ENCODE assay signal across 8 cellular contexts in genomic region chr17:1108810-1109605, GRCh38.
DNase-seq lines count a peak whose midpoint lies in the region; ATAC-seq, FAIRE-seq and TF ChIP-seq lines count a peak whose summit lies in the region.

No MANE protein-coding gene starts in this region.

- TF ChIP-seq CTCF in BJ (IDR thresholded peaks at IDR 0.05; ENCODE audit: insufficient read depth, low read depth, low read length) (no peak), glutamatergic neuron (IDR thresholded peaks at IDR 0.05; ENCODE audit: partially characterized antibody, unreplicated experiment) (no peak)

- peak overlapping the region; percentile 94 for H3K4ac ChIP-seq in trophoblast cell (ENCODE audit: low read depth, low read length)

- H3K9ac ChIP-seq in GM23248 (peak overlapping the region; percentile 79), trophoblast cell (ENCODE audit: low read length) (peak overlapping the region; percentile 80)

- H3K27ac Mint-ChIP-seq in glutamatergic neuron (ENCODE audit: unreplicated experiment) = no peak overlapping the region

- H3K9me2 ChIP-seq in GM23248 (ENCODE audit: insufficient read depth) = no peaks in the 10 kb centered on the region

- POLR2A ChIA-PET in BJ (lab: Charles Lee) = no interaction called here

- H2AFZ ChIP-seq in GM23248 = peak overlapping the region; percentile 79
- peak overlapping the region; percentile 90 for H2AFZ ChIP-seq in trophoblast cell (ENCODE audit: insufficient read depth, low read length, poor library complexity)

- peak overlapping the region; percentile 97 for H3K14ac ChIP-seq in trophoblast cell (ENCODE audit: low read length)

- H3K23ac ChIP-seq in trophoblast cell (ENCODE audit: low read length) = no peak overlapping the region

- peak overlapping the region; percentile 93 for H3K18ac ChIP-seq in trophoblast cell (ENCODE audit: low read length)

- peak overlapping the region; percentile 47 for H2BK12ac ChIP-seq in trophoblast cell (ENCODE audit: low read length)

- no peaks in the 10 kb centered on the region for H4K20me1 ChIP-seq in GM23248 (ENCODE audit: insufficient read depth)

- peak overlapping the region; percentile 83 for H3K4me2 ChIP-seq in GM23248 (ENCODE audit: unreplicated experiment)
- H3K4me2 ChIP-seq in trophoblast cell (ENCODE audit: low read length) = peak overlapping the region; percentile 67

- peaks cover 41% of the 10 kb centered on the region for H3K79me2 ChIP-seq in GM23248 (ENCODE audit: insufficient read depth)
- peaks cover 11% of the 10 kb centered on the region for H3K79me2 ChIP-seq in trophoblast cell (ENCODE audit: control insufficient read depth, insufficient read depth, low read length, poor library complexity)

- H3K27me3 ChIP-seq in BJ (ENCODE audit: control insufficient read depth, insufficient read depth, low read length) (no peaks in the 10 kb centered on the region), GM23248 (replicated peaks; ENCODE audit: insufficient read depth) (no peaks in the 10 kb centered on the region), trophoblast cell (ENCODE audit: insufficient read depth, low read length) (no peaks in the 10 kb centered on the region), aorta (ENCODE audit: control insufficient read depth in 1 of 2, insufficient read depth in 2 of 2, low read length in 1 of 2) (no peaks in the 10 kb centered on the region)

- peak overlapping the region; percentile 71 for H3K4me3 ChIP-seq in BJ (ENCODE audit: low read depth, low read length)
- peak overlapping the region; percentile 80 for H3K4me3 ChIP-seq in GM23248
- H3K4me3 ChIP-seq in trophoblast cell (ENCODE audit: low read depth, low read length) = peak overlapping the region; percentile 73
- H3K4me3 ChIP-seq in aorta (ENCODE audit: low read length in 2 of 2) = peak overlapping the region; percentile 66 to 88

- H3K4me1 ChIP-seq in GM23248 (ENCODE audit: insufficient read depth) (peaks cover 29% of the 10 kb centered on the region), trophoblast cell (ENCODE audit: control insufficient read depth in 1 of 2, insufficient read depth in 2 of 2, low read length in 2 of 2) (peaks cover 28 to 34% of the 10 kb centered on the region in 2 experiments), aorta (ENCODE audit: control insufficient read depth in 1 of 2, insufficient read depth in 2 of 2, low read length in 2 of 2) (peaks cover 0 to 4% of the 10 kb centered on the region in 2 donors)

- no peaks in the 10 kb centered on the region for H3K36me3 Mint-ChIP-seq in glutamatergic neuron (ENCODE audit: unreplicated experiment)

- peaks cover 1% of the 10 kb centered on the region; the same call in 1 of the 2 replicates for H3K36me3 ChIP-seq in BJ (ENCODE audit: control insufficient read depth, insufficient read depth, low read length)
- H3K36me3 ChIP-seq in GM23248 (ENCODE audit: low read depth) = no peaks in the 10 kb centered on the region
- H3K36me3 ChIP-seq in trophoblast cell (ENCODE audit: control insufficient read depth in 1 of 2, insufficient read depth in 2 of 2, low read length in 2 of 2) = peaks cover 4 to 6% of the 10 kb centered on the region in 2 experiments
- H3K36me3 ChIP-seq in aorta (ENCODE audit: control insufficient read depth in 1 of 2, insufficient read depth in 2 of 2, low read length in 1 of 2) = no peaks in the 10 kb centered on the region

- intact Hi-C loops in aorta (cut with DNase I) = loop anchor here in 1 of 2 donors (10.0 kb wide), 1 partner anchor 104 kb away; no protein-coding TSS in a partner anchor

- H4K91ac ChIP-seq in trophoblast cell (ENCODE audit: low read depth, low read length) = peak overlapping the region; percentile 99

- H2BK5ac ChIP-seq in trophoblast cell (ENCODE audit: low read depth, low read length, poor library complexity) = peak overlapping the region; percentile 86

- peaks cover 22% of the 10 kb centered on the region for H3K4me1 Mint-ChIP-seq in glutamatergic neuron (ENCODE audit: low read depth, unreplicated experiment)

- FAIRE-seq in RCC 7860 (lab: Jason Lieb, UNC) = no peak

- no peaks in the 10 kb centered on the region for H3K9me3 ChIP-seq in GM23248 (ENCODE audit: low read depth)
- H3K9me3 ChIP-seq in trophoblast cell (ENCODE audit: insufficient read depth, low read depth, low read length) = peaks cover 2% of the 10 kb centered on the region
- no peaks in the 10 kb centered on the region for H3K9me3 ChIP-seq in aorta (ENCODE audit: control insufficient read depth, low read length)

- H3F3A ChIP-seq in GM23248 (ENCODE audit: insufficient read depth) = peaks cover 8% of the 10 kb centered on the region

- DNase-seq in BJ (ENCODE audit: low read depth) (no peak), GM23248 (peak; percentile 83), RCC 7860 (ENCODE audit: low spot score) (peak; percentile 20), glutamatergic neuron (no peak), trophoblast cell (peak; percentile 29 to 48), aorta (peak; percentile 84 to 89), NCI-H1930 (lab: John Stamatoyannopoulos, UW) (no peak)
- DNase-seq in activated gamma-delta T cell treated with anti-CD3 and anti-CD28 coated beads, Interleukin-2, amount 50 U/mL, for 16 hours (ENCODE audit: low read depth) = peak; percentile 47

- peaks cover 6% of the 10 kb centered on the region for H3K27me3 Mint-ChIP-seq in glutamatergic neuron (ENCODE audit: unreplicated experiment)

- H2AK5ac ChIP-seq in trophoblast cell (ENCODE audit: low read length) = peak overlapping the region; percentile 72

- H3K9me3 Mint-ChIP-seq in glutamatergic neuron (ENCODE audit: unreplicated experiment) = peaks cover 2% of the 10 kb centered on the region

- peaks cover 21% of the 10 kb centered on the region for H3K79me1 ChIP-seq in trophoblast cell (ENCODE audit: low read length)

- ATAC-seq in aorta (ENCODE audit: low FRiP score) = peak; percentile 22

- CTCF ChIA-PET in BJ (lab: Yijun Ruan, JAX) = interaction anchor here (1.3 to 1.6 kb wide), 2 partner anchors 12 to 13 kb away, joined by 4 to 5 read pairs; no protein-coding TSS in a partner anchor

- in situ Hi-C loops in GM23248 (cut with MboI) = no loop called here

- H2BK120ac ChIP-seq in trophoblast cell (ENCODE audit: insufficient read depth, low read length, poor library complexity) = peak overlapping the region; percentile 93

- H3K27ac ChIP-seq in GM23248 (peak overlapping the region; percentile 60), trophoblast cell (ENCODE audit: low read depth, low read length) (peak overlapping the region; percentile 71), aorta (ENCODE audit: low read depth in 1 of 2, low read length in 2 of 2) (peak overlapping the region; percentile 70 to 92)

- WGBS in GM23248 (ENCODE audit: low coverage in 1 of 2, low lambda C conversion rate in 2 of 2, missing lambda C conversion rate in 2 of 2), 2 experiments = 1 to 2% methylated on average over 29 to 75 of the region's 99 CpGs
- WGBS in trophoblast cell (ENCODE audit: extremely low coverage, insufficient coverage, insufficient read length) = no CpG with 5 or more reads among the region's 99 CpGs
- 1% methylated on average over 48 to 99 of the region's 99 CpGs for WGBS in aorta, 2 donors

- peak overlapping the region; percentile 97 for H4K12ac ChIP-seq in trophoblast cell (ENCODE audit: low read depth, low read length)

- peak overlapping the region; percentile 98 for H4K8ac ChIP-seq in trophoblast cell (ENCODE audit: low read depth, low read length)

- peak overlapping the region; percentile 67 for H3K4me3 Mint-ChIP-seq in glutamatergic neuron (ENCODE audit: unreplicated experiment)

Comparison
In these comparisons a context has a peak if more than half of its experiments do, and no peak if none do; other contexts are left out.
1. DNase-seq: peak in GM23248 (single experiment), RCC 7860 (single experiment), activated gamma-delta T cell treated with anti-CD3 and anti-CD28 coated beads, Interleukin-2, amount 50 U/mL, for 16 hours (single experiment), trophoblast cell (2 of 2) and aorta (2 of 2); none in BJ (single experiment), glutamatergic neuron (single experiment) and NCI-H1930 (0 of 2).
2. Peak in every context shown above with its lines, with median percentiles within 50 percentile points of each other: H3K4me3 ChIP-seq and H3K27ac ChIP-seq.